Comparison of ENCODE assay signal across 23 cellular contexts in the genomic region with DNA sequence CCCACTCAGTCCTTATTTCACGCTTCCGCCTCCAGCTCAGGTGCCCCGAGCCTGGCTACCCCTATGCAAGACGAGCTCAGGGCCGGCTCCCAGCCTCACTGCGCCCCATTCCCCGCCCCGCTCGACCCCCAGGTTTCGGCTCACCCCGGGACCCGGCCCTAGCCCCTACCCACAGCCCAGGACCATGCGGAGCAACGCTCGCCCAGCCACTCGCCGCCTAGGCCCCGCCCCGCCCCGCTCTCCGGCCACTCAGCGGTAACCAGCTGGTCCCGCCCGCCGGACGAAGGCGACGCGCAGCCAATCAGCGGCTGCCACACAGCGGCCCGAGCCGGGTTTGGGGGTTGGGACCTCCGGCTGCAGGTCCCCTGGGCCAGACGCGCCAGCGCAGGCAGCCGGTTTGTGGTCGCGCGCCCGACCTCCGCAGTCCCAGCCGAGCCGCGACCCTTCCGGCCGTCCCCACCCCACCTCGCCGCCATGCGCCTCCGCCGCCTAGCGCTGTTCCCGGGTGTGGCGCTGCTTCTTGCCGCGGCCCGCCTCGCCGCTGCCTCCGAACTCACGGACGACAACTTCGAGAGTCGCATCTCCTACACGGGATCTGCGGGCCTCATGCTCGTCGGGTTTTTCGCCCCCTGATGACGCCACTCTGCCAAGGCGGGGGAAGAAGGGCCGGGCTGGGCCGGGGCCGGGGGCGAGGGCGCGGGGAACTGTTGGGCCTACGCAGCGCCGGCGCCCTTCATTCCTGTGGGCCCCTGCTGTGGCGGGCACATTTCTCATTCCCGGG. TPM values are rescaled to one million over a fixed set of nuclear protein-coding genes. Genes with fewer than 3 reads are reported as not detected.
DNase-seq lines count a peak whose midpoint lies in the region; ATAC-seq and TF ChIP-seq lines count a peak whose summit lies in the region.
"Had no signal": no experiment of that assay in that cellular context is flagged by ENCODE, and none has a peak within 500 bp of the region (broad histone marks: within the 10 kb centered on the region; RNA-seq: fewer than 3 reads in every experiment).

Gene CATSPER2, minus strand, starts transcription at position 196 of the 781 bp plus-strand sequence. CDS start 783 bp downstream, outside the sequence.

- DNase-seq in activated CD4-positive, alpha-beta T cell treated with anti-CD3 and anti-CD28 coated beads, Interleukin-2, amount 10 ng/mL, durations not matched to agents 24 days and 14 days, result peak; percentile 52
- no peak for DNase-seq in activated CD4-positive, alpha-beta T cell treated with anti-CD3 and anti-CD28 coated beads, Interleukin-2, amount 50 U/mL, for 4 hours
- DNase-seq in Peyer's patch, result no peak
- peak; percentile 6 for DNase-seq in iPS-NIHi11 (ENCODE audit: low spot score)
- DNase-seq in stimulated activated naive CD8-positive, alpha-beta T cell treated with anti-CD3 and anti-CD28 coated beads, Interleukin-15, amount 100 ng/mL, for 72 hours, result no peak
- no peak for DNase-seq in hypothalamus (lab: John Stamatoyannopoulos, UW)
- DNase-seq: 8988T; activated CD8-positive, alpha-beta memory T cell treated with anti-CD3 and anti-CD28 coated beads for 24 hours; activated naive CD8-positive, alpha-beta T cell treated with anti-CD3 and anti-CD28 coated beads, Interleukin-2, amount 10 ng/mL, durations not matched to agents 7 days and 5 days; AML-193; body of pancreas; DMS79 treated with DMSO at 0.1 percent for 48 hours; NCI-H524; SK-N-SH; stimulated activated CD4-positive, alpha-beta T cell treated with anti-CD3 and anti-CD28 coated beads, Interleukin-2, amount 100 ng/mL, for 24 hours; stomach; trophoblast cell had no signal

- no peaks in the 10 kb centered on the region for H3K27me3 Mint-ChIP-seq in activated CD4-positive, alpha-beta T cell treated with anti-CD3 and anti-CD28 coated beads, Interleukin-2, amount 10 ng/mL, durations not matched to agents 24 days and 14 days
- H3K27me3 Mint-ChIP-seq in stimulated activated naive CD8-positive, alpha-beta T cell treated with anti-CD3 and anti-CD28 coated beads, Interleukin-15, amount 100 ng/mL, for 72 hours, result no peaks in the 10 kb centered on the region
- H3K27me3 Mint-ChIP-seq: activated naive CD8-positive, alpha-beta T cell treated with anti-CD3 and anti-CD28 coated beads, Interleukin-2, amount 10 ng/mL, durations not matched to agents 7 days and 5 days had no signal

- no peaks in the 10 kb centered on the region for H3K9me3 Mint-ChIP-seq in activated CD4-positive, alpha-beta T cell treated with anti-CD3 and anti-CD28 coated beads, Interleukin-2, amount 10 ng/mL, durations not matched to agents 24 days and 14 days
- H3K9me3 Mint-ChIP-seq in stimulated activated naive CD8-positive, alpha-beta T cell treated with anti-CD3 and anti-CD28 coated beads, Interleukin-15, amount 100 ng/mL, for 72 hours, result no peaks in the 10 kb centered on the region
- H3K9me3 Mint-ChIP-seq: activated naive CD8-positive, alpha-beta T cell treated with anti-CD3 and anti-CD28 coated beads, Interleukin-2, amount 10 ng/mL, durations not matched to agents 7 days and 5 days; activated T-helper 1 cell treated with anti-CD3 and anti-CD28 coated beads, Interleukin-12 subunit alpha, Interleukin-12 subunit beta, Interleukin-2, Interleukin-4 antibody, amounts not matched to agents 30 ng/mL and 10 ng/mL and 1 ng/mL, durations not matched to agents 14 hours and 24 hours and 36 hours; T-helper 2 cell treated with Interferon-gamma antibody and Interleukin-4, amounts not matched to agents 5 μg/mL and 100 μg/mL, for 36 hours had no signal

- H3K9me3 ChIP-seq in Peyer's patch, result no peaks in the 10 kb centered on the region
- H3K9me3 ChIP-seq: body of pancreas, SK-N-SH, stomach had no signal

- no peak for TF ChIP-seq CTCF in Peyer's patch (IDR thresholded peaks at IDR 0.05)

- ATAC-seq in stimulated activated naive CD8-positive, alpha-beta T cell treated with anti-CD3 and anti-CD28 coated beads, Interleukin-15, amount 100 ng/mL, for 72 hours, result peak; percentile 59
- ATAC-seq in GM21737 (IDR thresholded peaks at IDR 0.05; ENCODE audit: unreplicated experiment) (no peak), GM19328 (IDR thresholded peaks at IDR 0.05; ENCODE audit: unreplicated experiment) (no peak)

- intact Hi-C loops in activated CD4-positive, alpha-beta T cell treated with anti-CD3 and anti-CD28 coated beads, Interleukin-2, amount 10 ng/mL, durations not matched to agents 24 days and 14 days (cut with micrococcal nuclease), result no loop called here

- H3K27me3 ChIP-seq in Peyer's patch, result no peaks in the 10 kb centered on the region
- H3K27me3 ChIP-seq: body of pancreas, heart right ventricle, stomach had no signal

- peaks cover 2% of the 10 kb centered on the region for H3K36me3 Mint-ChIP-seq in activated CD4-positive, alpha-beta T cell treated with anti-CD3 and anti-CD28 coated beads, Interleukin-2, amount 10 ng/mL, durations not matched to agents 24 days and 14 days (ENCODE audit: low read depth)
- H3K36me3 Mint-ChIP-seq: activated naive CD8-positive, alpha-beta T cell treated with anti-CD3 and anti-CD28 coated beads, Interleukin-2, amount 10 ng/mL, durations not matched to agents 7 days and 5 days had no signal

- no peak within 1 kb of the TSS for H3K4me3 Mint-ChIP-seq in activated CD4-positive, alpha-beta T cell treated with anti-CD3 and anti-CD28 coated beads, Interleukin-2, amount 10 ng/mL, durations not matched to agents 24 days and 14 days
- no peak within 1 kb of the TSS for H3K4me3 Mint-ChIP-seq in stimulated activated naive CD8-positive, alpha-beta T cell treated with anti-CD3 and anti-CD28 coated beads, Interleukin-15, amount 100 ng/mL, for 72 hours
- H3K4me3 Mint-ChIP-seq: activated naive CD8-positive, alpha-beta T cell treated with anti-CD3 and anti-CD28 coated beads, Interleukin-2, amount 10 ng/mL, durations not matched to agents 7 days and 5 days; activated T-helper 1 cell treated with anti-CD3 and anti-CD28 coated beads, Interleukin-12 subunit alpha, Interleukin-12 subunit beta, Interleukin-2, Interleukin-4 antibody, amounts not matched to agents 30 ng/mL and 10 ng/mL and 1 ng/mL, durations not matched to agents 14 hours and 24 hours and 36 hours; nephron; T-helper 2 cell treated with Interferon-gamma antibody and Interleukin-4, amounts not matched to agents 5 μg/mL and 100 μg/mL, for 36 hours had no signal

- no peak within 1 kb of the TSS for H3K27ac Mint-ChIP-seq in activated CD4-positive, alpha-beta T cell treated with anti-CD3 and anti-CD28 coated beads, Interleukin-2, amount 10 ng/mL, durations not matched to agents 24 days and 14 days
- no peak within 1 kb of the TSS for H3K27ac Mint-ChIP-seq in stimulated activated naive CD8-positive, alpha-beta T cell treated with anti-CD3 and anti-CD28 coated beads, Interleukin-15, amount 100 ng/mL, for 72 hours
- H3K27ac Mint-ChIP-seq: activated naive CD8-positive, alpha-beta T cell treated with anti-CD3 and anti-CD28 coated beads, Interleukin-2, amount 10 ng/mL, durations not matched to agents 7 days and 5 days; activated T-helper 1 cell treated with anti-CD3 and anti-CD28 coated beads, Interleukin-12 subunit alpha, Interleukin-12 subunit beta, Interleukin-2, Interleukin-4 antibody, amounts not matched to agents 30 ng/mL and 10 ng/mL and 1 ng/mL, durations not matched to agents 14 hours and 24 hours and 36 hours; nephron; T-helper 2 cell treated with Interferon-gamma antibody and Interleukin-4, amounts not matched to agents 5 μg/mL and 100 μg/mL, for 36 hours had no signal

- peaks cover 0 to 17% (median 0%) of the 10 kb centered on the region in 3 donors for H3K36me3 ChIP-seq in Peyer's patch

- no peaks in the 10 kb centered on the region for H3K4me1 Mint-ChIP-seq in activated CD4-positive, alpha-beta T cell treated with anti-CD3 and anti-CD28 coated beads, Interleukin-2, amount 10 ng/mL, durations not matched to agents 24 days and 14 days
- H3K4me1 Mint-ChIP-seq in stimulated activated naive CD8-positive, alpha-beta T cell treated with anti-CD3 and anti-CD28 coated beads, Interleukin-15, amount 100 ng/mL, for 72 hours, result no peaks in the 10 kb centered on the region
- H3K4me1 Mint-ChIP-seq: activated naive CD8-positive, alpha-beta T cell treated with anti-CD3 and anti-CD28 coated beads, Interleukin-2, amount 10 ng/mL, durations not matched to agents 7 days and 5 days; nephron had no signal

- no peak for TF ChIP-seq POLR2A in Peyer's patch (IDR thresholded peaks at IDR 0.05)

- no peaks in the 10 kb centered on the region for H3K4me1 ChIP-seq in Peyer's patch
- H3K4me1 ChIP-seq: body of pancreas, heart right ventricle, stomach had no signal

- H3K27ac ChIP-seq in Peyer's patch, result no peak within 1 kb of the TSS
- H3K27ac ChIP-seq: body of pancreas, heart right ventricle, stomach had no signal

- H3K4me3 ChIP-seq in Peyer's patch, result no peak within 1 kb of the TSS
- H3K4me3 ChIP-seq: body of pancreas, heart right ventricle, stomach had no signal

RNA-seq across cellular contexts. Expression of gene CATSPER2, which starts in this region (rescaled TPM):
- total RNA-seq in activated CD4-positive, alpha-beta T cell treated with anti-CD3 and anti-CD28 coated beads, Interleukin-2, amount 10 ng/mL, durations not matched to agents 24 days and 14 days, result 8.9 and 10.0 TPM in 2 replicates
- total RNA-seq in Peyer's patch, result 10 to 100 TPM in 3 of 4 donors, 1 to 10 TPM in 1; 9.3 to 28.1 (median 21.0) TPM

Comparison
In these comparisons a context has a peak if more than half of its experiments do, and no peak if none do; other contexts are left out.
1. DNase-seq: peak in activated CD4-positive, alpha-beta T cell treated with anti-CD3 and anti-CD28 coated beads, Interleukin-2, amount 10 ng/mL, durations not matched to agents 24 days and 14 days (single experiment) and iPS-NIHi11 (single experiment); none in activated CD4-positive, alpha-beta T cell treated with anti-CD3 and anti-CD28 coated beads, Interleukin-2, amount 50 U/mL, for 4 hours (0 of 2), Peyer's patch (0 of 3), stimulated activated naive CD8-positive, alpha-beta T cell treated with anti-CD3 and anti-CD28 coated beads, Interleukin-15, amount 100 ng/mL, for 72 hours (0 of 2) and hypothalamus (0 of 51).